15 cellular contexts compared by ENCODE assay signal in the genomic region with DNA sequence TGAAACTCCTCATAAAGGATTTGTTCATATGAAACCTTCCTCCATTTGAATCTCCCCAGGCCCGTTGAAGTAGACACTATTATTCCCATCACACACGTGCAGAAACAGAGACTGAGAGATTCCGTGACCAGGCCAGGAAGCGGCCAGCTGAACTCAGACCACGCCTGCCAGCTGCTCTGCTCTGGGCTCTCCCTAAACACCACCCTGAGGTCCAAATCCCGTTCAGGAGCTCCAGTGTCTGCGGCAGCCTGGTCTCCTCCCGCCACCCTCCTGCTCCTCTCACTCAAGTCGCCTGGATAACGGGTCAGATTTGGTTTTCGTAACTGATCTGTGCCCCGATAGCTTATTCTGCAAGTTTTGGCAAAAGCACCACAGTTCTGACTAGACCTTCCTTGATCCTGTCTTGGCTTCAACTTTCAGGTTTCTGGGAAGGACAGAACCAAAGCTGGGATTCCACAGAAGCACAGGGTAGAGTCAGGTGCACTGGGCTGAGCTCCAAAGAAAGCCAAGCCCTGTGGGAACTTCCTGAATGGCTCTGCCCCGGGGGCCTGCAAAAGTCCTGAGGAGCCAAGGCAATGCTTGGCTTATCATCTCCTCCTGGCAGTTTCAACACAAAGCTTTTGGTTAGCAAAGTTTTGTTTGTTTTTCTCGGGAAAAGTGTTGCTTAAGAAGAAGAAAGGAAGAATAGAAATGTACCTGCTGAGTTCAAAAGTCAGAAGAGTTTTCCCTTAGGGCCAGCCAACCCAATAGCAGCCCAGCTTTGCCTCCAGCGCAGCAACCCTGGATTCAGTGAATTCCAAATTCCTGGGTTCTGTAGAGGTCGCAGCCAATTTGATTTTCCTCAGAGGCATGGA. TPM values are rescaled to one million over a fixed set of nuclear protein-coding genes. Genes with fewer than 3 reads are reported as not detected.
DNase-seq lines count a peak whose midpoint lies in the region; ATAC-seq and TF ChIP-seq lines count a peak whose summit lies in the region.
"Had no signal": no experiment of that assay in that cellular context is flagged by ENCODE, and none has a peak within 500 bp of the region (broad histone marks: within the 10 kb centered on the region; RNA-seq: fewer than 3 reads in every experiment).

No MANE protein-coding gene starts in this region.

- WGBS in heart left ventricle, 4 donors: 68 to 78% (median 70%) methylated on average over 16 of the region's 16 CpGs

- H3K4me2 ChIP-seq in neural progenitor cell (no peak overlapping the region), MM.1S (ENCODE audit: low read depth, low read length) (no peak overlapping the region)

- H3K36me3 Mint-ChIP-seq in Caco-2 (ENCODE audit: insufficient read depth, unreplicated experiment): peaks cover 37% of the 10 kb centered on the region
- H3K36me3 Mint-ChIP-seq in neural progenitor cell: no peaks in the 10 kb centered on the region

- H3K27me3 Mint-ChIP-seq in Caco-2 (ENCODE audit: insufficient read depth, unreplicated experiment) (no peaks in the 10 kb centered on the region), neural progenitor cell (ENCODE audit: insufficient read depth, low read depth) (peaks cover 5% of the 10 kb centered on the region)

- peak overlapping the region; percentile 11 for H3K4me3 Mint-ChIP-seq in Caco-2 (ENCODE audit: unreplicated experiment)
- H3K4me3 Mint-ChIP-seq in neural progenitor cell: no peak overlapping the region

- BruUV-seq in Caco-2 (replicated peaks; lab: Mats Ljungman, UMichigan): no TSS peak
- BruUV-seq in Panc1 (replicated peaks; lab: Mats Ljungman, UMichigan): no TSS peak

- H3K9me3 Mint-ChIP-seq in Caco-2 (ENCODE audit: unreplicated experiment): no peaks in the 10 kb centered on the region
- no peaks in the 10 kb centered on the region for H3K9me3 Mint-ChIP-seq in neural progenitor cell

- peak overlapping the region; percentile 45 for H3K27ac ChIP-seq in Panc1 (ENCODE audit: low read length)
- H3K27ac ChIP-seq in heart left ventricle: no peak overlapping the region
- H3K27ac ChIP-seq in neural progenitor cell: no peak overlapping the region
- no peak overlapping the region for H3K27ac ChIP-seq in MM.1S (ENCODE audit: low read length)
- H3K27ac ChIP-seq: neutrophil, thoracic aorta had no signal

- CTCF ChIA-PET in Caco-2 (lab: Charles Lee) (no interaction called here), Panc1 (lab: Charles Lee) (interaction anchor here (0.5 kb wide), 1 partner anchor 236 kb away, joined by 3 read pairs; no protein-coding TSS in a partner anchor)

- no peak overlapping the region for H3K9ac ChIP-seq in neural progenitor cell
- no peak overlapping the region for H3K9ac ChIP-seq in MM.1S (ENCODE audit: low read length)

- H3K4me1 Mint-ChIP-seq in Caco-2 (ENCODE audit: low read depth, unreplicated experiment) (peaks cover 17% of the 10 kb centered on the region), neural progenitor cell (peaks cover 13% of the 10 kb centered on the region)

- TF ChIP-seq CTCF in Caco-2 (IDR thresholded peaks at IDR 0.05; ENCODE audit: insufficient read depth in 1 of 2, low read depth in 1 of 2, low read length in 1 of 2, severe bottlenecking in 1 of 2, unreplicated experiment in 1 of 2): no peak
- TF ChIP-seq CTCF in Panc1 (IDR thresholded peaks at IDR 0.05): no peak
- no peak for TF ChIP-seq CTCF in heart left ventricle (IDR thresholded peaks at IDR 0.05)
- no peak for TF ChIP-seq CTCF in neural progenitor cell (IDR thresholded peaks at IDR 0.05)
- TF ChIP-seq CTCF in MM.1S (IDR thresholded peaks at IDR 0.05; ENCODE audit: low read length): no peak

- in situ Hi-C loops in Panc1 (cut with HindIII; ENCODE audit: low pct_unique_long_range_greater_than_20kb, low sequenced_read_pairs): no loop called here

- intact Hi-C loops in Caco-2 (cut with micrococcal nuclease; ENCODE audit: unreplicated experiment) (loop anchor here (1.0 to 2.0 kb wide), 3 partner anchors 10 to 90 kb away; no protein-coding TSS in a partner anchor), Panc1 (cut with micrococcal nuclease; ENCODE audit: unreplicated experiment) (no loop called here), heart left ventricle (cut with DNase I) (no loop called here)

- H3F3A ChIP-seq in neural progenitor cell (ENCODE audit: low read depth): peaks cover 9% of the 10 kb centered on the region
- no peaks in the 10 kb centered on the region for H3F3A ChIP-seq in MM.1S (ENCODE audit: insufficient read depth, low read length)

- H3K36me3 ChIP-seq in Caco-2 (ENCODE audit: control insufficient read depth, insufficient read depth, low read length) (peaks cover 2% of the 10 kb centered on the region), Panc1 (ENCODE audit: control insufficient read depth, insufficient read depth, low read length) (no peaks in the 10 kb centered on the region), heart left ventricle (no peaks in the 10 kb centered on the region), neural progenitor cell (no peaks in the 10 kb centered on the region), MM.1S (replicated peaks; ENCODE audit: insufficient read depth, low read length) (no peaks in the 10 kb centered on the region)
- H3K36me3 ChIP-seq: neutrophil, thoracic aorta had no signal

- H3K79me2 ChIP-seq in neural progenitor cell (ENCODE audit: low read depth) (no peaks in the 10 kb centered on the region), MM.1S (ENCODE audit: low read length) (no peaks in the 10 kb centered on the region)

- peaks cover 18% of the 10 kb centered on the region for H3K4me1 ChIP-seq in Caco-2
- H3K4me1 ChIP-seq in Panc1 (ENCODE audit: control insufficient read depth, insufficient read depth, low read length): peaks cover 21% of the 10 kb centered on the region
- H3K4me1 ChIP-seq in heart left ventricle: peaks cover 0 to 17% (median 2%) of the 10 kb centered on the region in 12 donors
- peaks cover 8% of the 10 kb centered on the region for H3K4me1 ChIP-seq in neural progenitor cell
- H3K4me1 ChIP-seq in MM.1S (ENCODE audit: low read length): no peaks in the 10 kb centered on the region

- no peaks in the 10 kb centered on the region; the same call in 1 of the 2 replicates for H3K9me3 ChIP-seq in Caco-2
- no peaks in the 10 kb centered on the region for H3K9me3 ChIP-seq in Panc1 (ENCODE audit: control insufficient read depth, insufficient read depth, low read depth, low read length)
- H3K9me3 ChIP-seq in heart left ventricle: no peaks in the 10 kb centered on the region
- H3K9me3 ChIP-seq in neural progenitor cell (ENCODE audit: low read depth): no peaks in the 10 kb centered on the region
- no peaks in the 10 kb centered on the region for H3K9me3 ChIP-seq in MM.1S (replicated peaks; ENCODE audit: insufficient read depth, low read length)
- H3K9me3 ChIP-seq: neutrophil, thoracic aorta had no signal

- H3K9me2 ChIP-seq in MM.1S (replicated peaks; ENCODE audit: insufficient read depth, low read length): no peaks in the 10 kb centered on the region

- peak overlapping the region; percentile 48 for H3K27ac Mint-ChIP-seq in Caco-2 (ENCODE audit: unreplicated experiment)
- H3K27ac Mint-ChIP-seq in neural progenitor cell: no peak overlapping the region

- H4K20me1 ChIP-seq in neural progenitor cell (ENCODE audit: low read depth) (no peaks in the 10 kb centered on the region), MM.1S (ENCODE audit: insufficient read depth, low read length) (no peaks in the 10 kb centered on the region)

- POLR2A ChIA-PET in Caco-2 (lab: Charles Lee) (no interaction called here), Panc1 (lab: Charles Lee) (no interaction called here)

- DNase-seq in Caco-2: peak; percentile 65 to 67
- DNase-seq in Panc1 (ENCODE audit: low read depth, low spot score): no peak
- DNase-seq in heart left ventricle: no peak
- no peak for DNase-seq in neural progenitor cell (ENCODE audit: low spot score)
- DNase-seq in activated CD4-positive, CD25-positive, alpha-beta regulatory T cell (lab: John Stamatoyannopoulos, UW): no peak
- no peak for DNase-seq in NK-92 treated with Interleukin-12 subunit alpha and Interleukin-12 subunit beta, amount 100 ng/mL, for 24 hours (lab: John Stamatoyannopoulos, UW)
- DNase-seq in MM.1S: no peak
- DNase-seq: effector memory CD4-positive, alpha-beta T cell; NCI-H1694 treated with DMSO at 0.1 percent for 48 hours; NCI-H524; stimulated activated CD4-positive, alpha-beta T cell treated with anti-CD3 and anti-CD28 coated beads, Interleukin-15, amount 100 ng/mL, for 24 hours; T-helper 2 cell had no signal

- no peaks in the 10 kb centered on the region for H3K27me3 ChIP-seq in Caco-2 (replicated peaks; ENCODE audit: control insufficient read depth, insufficient read depth, low read length)
- H3K27me3 ChIP-seq in Panc1 (ENCODE audit: control insufficient read depth, insufficient read depth, low read length): no peaks in the 10 kb centered on the region; the same call in 1 of the 2 replicates
- H3K27me3 ChIP-seq in heart left ventricle: no peaks in the 10 kb centered on the region
- H3K27me3 ChIP-seq in neural progenitor cell: no peaks in the 10 kb centered on the region
- H3K27me3 ChIP-seq in MM.1S (replicated peaks; ENCODE audit: insufficient read depth, low read length): 0 out of 2 replicates have a peak, but pooled peaks cover 8% of the 10 kb centered on the region

- H2AFZ ChIP-seq in neural progenitor cell (replicated peaks) (peak overlapping the region; percentile 85), MM.1S (ENCODE audit: low read length) (no peak overlapping the region)

- no peak overlapping the region for H3K4me3 ChIP-seq in Caco-2 (ENCODE audit: low read depth, low read length)
- no peak overlapping the region; a peak in 1 of 4 replicates for H3K4me3 ChIP-seq in Panc1 (ENCODE audit: low read depth in 2 of 2, low read length in 2 of 2)
- H3K4me3 ChIP-seq in heart left ventricle: no peak overlapping the region
- H3K4me3 ChIP-seq in neural progenitor cell: no peak overlapping the region
- H3K4me3 ChIP-seq in MM.1S (ENCODE audit: low read length): no peak overlapping the region
- H3K4me3 ChIP-seq: thoracic aorta had no signal

- TF ChIP-seq POLR2A in heart left ventricle (IDR thresholded peaks at IDR 0.05): no peak

- ATAC-seq in Panc1: peak; percentile 83
- ATAC-seq in heart left ventricle: peak in 3 of 4 donors; percentile 57 to 68 (median 65)
- no peak for ATAC-seq in HG02571 (IDR thresholded peaks at IDR 0.05; ENCODE audit: unreplicated experiment)

RNA-seq across cellular contexts. Expression of a gene that starts 53.8 kb away (rescaled TPM):
- 123 and 132 TPM in 2 replicates for total RNA-seq in Caco-2 (2022)
- 98.0 TPM for total RNA-seq in Panc1 (2021; ENCODE audit: unreplicated experiment)
- 134 TPM for polyA plus RNA-seq in Panc1 (2012; ENCODE audit: insufficient read length)
- total RNA-seq in heart left ventricle: 10 to 100 TPM; 17.6 to 44.3 (median 28.6) TPM
- 10 to 100 TPM; 30.2 to 57.8 TPM for polyA plus RNA-seq in heart left ventricle
- 64.6 and 98.0 TPM in 2 replicates for total RNA-seq in neural progenitor cell (ENCODE audit: low replicate concordance)

Comparison
In these comparisons a context has a peak if more than half of its experiments do, and no peak if none do; other contexts are left out.
1. DNase-seq: peak in Caco-2 (2 of 2); none in Panc1 (single experiment), heart left ventricle (0 of 5), neural progenitor cell (single experiment), activated CD4-positive, CD25-positive, alpha-beta regulatory T cell (0 of 4), NK-92 treated with Interleukin-12 subunit alpha and Interleukin-12 subunit beta, amount 100 ng/mL, for 24 hours (single experiment) and MM.1S (single experiment).